13 cellular contexts compared by ENCODE assay signal in genomic region chr15:85333132-85333831, GRCh38. TPM values are rescaled to one million over a fixed set of nuclear protein-coding genes. Genes with fewer than 3 reads are reported as not detected.
DNase-seq lines count a peak whose midpoint lies in the region; ATAC-seq and TF ChIP-seq lines count a peak whose summit lies in the region.
"Had no signal": no experiment of that assay in that cellular context is flagged by ENCODE, and none has a peak within 500 bp of the region (broad histone marks: within the 10 kb centered on the region; RNA-seq: fewer than 3 reads in every experiment).

No MANE protein-coding gene starts in this region.

- dilution Hi-C loops in mammary epithelial cell (cut with HindIII; ENCODE audit: low sequenced_read_pairs): no loop called here

- H3K27me3 ChIP-seq in mammary epithelial cell (ENCODE audit: insufficient read depth, low read length): no peaks in the 10 kb centered on the region
- H3K27me3 ChIP-seq: SJCRH30 had no signal

- no peak overlapping the region for H3K4me2 ChIP-seq in mammary epithelial cell (ENCODE audit: insufficient read depth, low read depth, low read length)

- intact Hi-C loops in mammary epithelial cell (cut with micrococcal nuclease): no loop called here

- TF ChIP-seq CTCF in mammary epithelial cell (conservative IDR thresholded peaks at IDR 0.05 in 1 of 2, IDR thresholded peaks at IDR 0.05 in 1 of 2; ENCODE audit: extremely low read depth in 1 of 2, insufficient read depth in 1 of 2, low read depth in 1 of 2, low read length in 2 of 2): no peak

- no peak overlapping the region for H3K27ac ChIP-seq in mammary epithelial cell (ENCODE audit: insufficient read depth, low read depth, low read length)
- H3K27ac ChIP-seq: SJCRH30 had no signal

- H3K79me2 ChIP-seq in mammary epithelial cell (ENCODE audit: insufficient read depth, low read length): no peaks in the 10 kb centered on the region

- H3K9ac ChIP-seq in mammary epithelial cell (ENCODE audit: insufficient read depth, low read length): no peak overlapping the region

- in situ Hi-C loops in mammary epithelial cell (cut with MboI; ENCODE audit: low sequenced_read_pairs in 2 of 2): loop anchor here (5.0 to 10.0 kb wide), 3 partner anchors 79 to 152 kb away; no protein-coding TSS in a partner anchor

- DNase-seq in AG08396 (ENCODE audit: low spot score) (peak; percentile 63), HT-29 (ENCODE audit: low spot score) (peak; percentile 35), mammary epithelial cell (no peak), mucosa of gallbladder (ENCODE audit: low spot score) (peak; percentile 38), NCI-H2227 (lab: John Stamatoyannopoulos, UW; ENCODE audit: unreplicated experiment) (no peak), NCI-H69 (lab: John Stamatoyannopoulos, UW) (no peak)
- DNase-seq: foreskin melanocyte; KBM-7; stimulated activated CD4-positive, alpha-beta T cell treated with anti-CD3 and anti-CD28 coated beads, Interleukin-12 subunit alpha, Interleukin-12 subunit beta, amount 100 ng/mL, for 4 hours; stimulated activated naive CD4-positive, alpha-beta T cell treated with Interleukin-2 at 50 U/mL for 16 hours had no signal

- no peaks in the 10 kb centered on the region for H4K20me1 ChIP-seq in mammary epithelial cell (ENCODE audit: insufficient read depth, low read length)

- no peak for ATAC-seq in activated CD4-positive, CD25-positive, alpha-beta regulatory T cell treated with anti-CD3 and anti-CD28 coated beads, Interleukin-2, amount 50 U/mL, for 24 hours
- ATAC-seq in GM18519 (IDR thresholded peaks at IDR 0.05; ENCODE audit: low FRiP score, unreplicated experiment): no peak

- H3K4me3 ChIP-seq in mammary epithelial cell (replicated peaks in 1 of 3; ENCODE audit: insufficient read depth in 1 of 3, low read depth in 2 of 3, low read length in 3 of 3): no peak overlapping the region
- H3K4me3 ChIP-seq: SJCRH30 had no signal

- H3K4me1 ChIP-seq in mammary epithelial cell (ENCODE audit: insufficient read depth, low read length): peaks cover 32% of the 10 kb centered on the region

- 56% methylated on average over 6 of the region's 6 CpGs for WGBS in mammary epithelial cell (ENCODE audit: low coverage, missing lambda C conversion rate)

- CTCF ChIA-PET in mammary epithelial cell (lab: Charles Lee; ENCODE audit: low non-redundant PET): interaction anchor here (0.5 kb wide), 2 partner anchors 69 to 144 kb away, joined by 3 to 11 read pairs; no protein-coding TSS in a partner anchor

- H2AFZ ChIP-seq in mammary epithelial cell (ENCODE audit: low read depth, low read length): peak overlapping the region; percentile 72

- no peaks in the 10 kb centered on the region for H3K9me3 ChIP-seq in mammary epithelial cell (replicated peaks; ENCODE audit: insufficient read depth, low read length)
- H3K9me3 ChIP-seq: SJCRH30 had no signal

- H3K36me3 ChIP-seq in mammary epithelial cell (ENCODE audit: insufficient read depth, low read length): no peaks in the 10 kb centered on the region
- H3K36me3 ChIP-seq: SJCRH30 had no signal

- no TSS peak for BruUV-seq in mammary epithelial cell (replicated peaks; lab: Mats Ljungman, UMichigan)

RNA-seq across cellular contexts. Expression of gene AKAP13, which starts 47.1 kb away (rescaled TPM):
- total RNA-seq in HT-29 (2014; rRNA removed; shearing (Covaris generic)): 90.3 and 108 TPM in 2 replicates
- 10 to 100 TPM; 58.2 to 71.4 TPM for total RNA-seq in mammary epithelial cell
- polyA plus RNA-seq in mammary epithelial cell: 8.8 TPM
- polyA minus RNA-seq in mammary epithelial cell: 88.3 TPM
- 184 TPM for total RNA-seq in mucosa of gallbladder

Comparison
In these comparisons a context has a peak if more than half of its experiments do, and no peak if none do; other contexts are left out.
1. DNase-seq: peak in AG08396 (single experiment), HT-29 (single experiment) and mucosa of gallbladder (single experiment); none in mammary epithelial cell (single experiment), NCI-H2227 (single experiment) and NCI-H69 (single experiment).